ENCODE assay signal across 22 cellular contexts in genomic region chr16:85496145-85496544, GRCh38.
DNase-seq lines count a peak whose midpoint lies in the region; ATAC-seq, FAIRE-seq and TF ChIP-seq lines count a peak whose summit lies in the region.
"Had no signal": no experiment of that assay in that cellular context is flagged by ENCODE, and none has a peak within 500 bp of the region (broad histone marks: within the 10 kb centered on the region; RNA-seq: fewer than 3 reads in every experiment).

No MANE protein-coding gene starts in this region.

- no peak for TF ChIP-seq CTCF in H9 (conservative IDR thresholded peaks at IDR 0.05)
- TF ChIP-seq CTCF in kidney (IDR thresholded peaks at IDR 0.05; ENCODE audit: borderline replicate concordance, extremely low read depth, insufficient read depth): no peak
- TF ChIP-seq CTCF in neural progenitor cell (IDR thresholded peaks at IDR 0.05): no peak
- TF ChIP-seq CTCF in heart right ventricle (IDR thresholded peaks at IDR 0.05): no peak

- ATAC-seq in heart right ventricle (no peak), HG02852 (IDR thresholded peaks at IDR 0.05; ENCODE audit: unreplicated experiment) (no peak)
- ATAC-seq: A549, GM12878, GM23338 had no signal

- H4K5ac ChIP-seq in H9 (ENCODE audit: insufficient read length, low read depth, low read length): no peak overlapping the region

- DNase-seq in H9 (no peak), kidney (peak; percentile 54), neural progenitor cell (ENCODE audit: low spot score) (no peak), T1000 (lab: John Stamatoyannopoulos, UW) (no peak), heart right ventricle (no peak)
- DNase-seq: 8988T; ACHN; AML-193; BE2C; C1 segment of cervical spinal cord; CD4-positive, alpha-beta memory T cell; COR-L47; DMS153; DND-41; HFFc6 had no signal

- H3K4me1 Mint-ChIP-seq in H9 (peaks cover 14 to 22% of the 10 kb centered on the region in 2 experiments), neural progenitor cell (peaks cover 44% of the 10 kb centered on the region)
- H3K4me1 Mint-ChIP-seq: CD4-positive, alpha-beta memory T cell had no signal

- no peaks in the 10 kb centered on the region for H3K79me2 ChIP-seq in H9 (ENCODE audit: insufficient read depth, low read length)
- no peaks in the 10 kb centered on the region for H3K79me2 ChIP-seq in neural progenitor cell (ENCODE audit: low read depth)

- peak overlapping the region; percentile 41; the same call in 1 of the 2 replicates for H3K9ac ChIP-seq in BLaER1
- H3K9ac ChIP-seq in H9 (ENCODE audit: extremely low read depth, insufficient read length, low read length): no peak overlapping the region
- H3K9ac ChIP-seq in kidney (ENCODE audit: low read length in 2 of 2): no peak overlapping the region
- no peak overlapping the region for H3K9ac ChIP-seq in neural progenitor cell

- H3K4me3 ChIP-seq in BLaER1 (no peak overlapping the region), kidney (ENCODE audit: low read length in 2 of 2) (no peak overlapping the region), neural progenitor cell (no peak overlapping the region), heart right ventricle (no peak overlapping the region)
- H3K4me3 ChIP-seq: A549, GM12878, GM23338, HAP-1 had no signal

- 0 out of 2 replicates have a peak overlapping the region, but pooled peaks have one; percentile 13 for H3K27ac ChIP-seq in BLaER1
- H3K27ac ChIP-seq in H9 (ENCODE audit: insufficient read length, low read depth, low read length): no peak overlapping the region
- no peak overlapping the region for H3K27ac ChIP-seq in kidney (ENCODE audit: low read depth in 2 of 2, low read length in 2 of 2)
- H3K27ac ChIP-seq in neural progenitor cell: no peak overlapping the region
- H3K27ac ChIP-seq in heart right ventricle: no peak overlapping the region
- H3K27ac ChIP-seq: A549 had no signal

- H3K9me3 ChIP-seq in BLaER1 (no peaks in the 10 kb centered on the region), H9 (ENCODE audit: control insufficient read depth, low read depth, low read length) (no peaks in the 10 kb centered on the region), kidney (ENCODE audit: control insufficient read depth in 1 of 2, low read length in 2 of 2) (no peaks in the 10 kb centered on the region), neural progenitor cell (ENCODE audit: low read depth) (no peaks in the 10 kb centered on the region), heart right ventricle (no peaks in the 10 kb centered on the region)
- H3K9me3 ChIP-seq: A549, BE2C, HAP-1 had no signal

- H2BK20ac ChIP-seq in H9 (ENCODE audit: low read depth, low read length, poor library complexity, severe bottlenecking): no peak overlapping the region

- no CpG with 5 or more reads among the region's 28 CpGs for WGBS in H9 (ENCODE audit: extremely low coverage, insufficient read length, low lambda C conversion rate)
- 95% methylated on average over 28 of the region's 28 CpGs for WGBS in heart right ventricle, 2 donors

- H3K4me1 ChIP-seq in BLaER1: peaks cover 93% of the 10 kb centered on the region
- H3K4me1 ChIP-seq in H9 (ENCODE audit: insufficient read depth, low read length): no peaks in the 10 kb centered on the region; the same call in 1 of the 2 replicates
- peaks cover 13 to 18% of the 10 kb centered on the region in 2 donors for H3K4me1 ChIP-seq in kidney (ENCODE audit: control insufficient read depth in 1 of 2, insufficient read depth in 1 of 2, low read depth in 1 of 2, low read length in 2 of 2)
- peaks cover 14% of the 10 kb centered on the region for H3K4me1 ChIP-seq in neural progenitor cell
- peaks cover 6 to 22% (median 19%) of the 10 kb centered on the region in 9 donors for H3K4me1 ChIP-seq in heart right ventricle
- H3K4me1 ChIP-seq: HAP-1 had no signal

- H3K27ac Mint-ChIP-seq in H9: no peak overlapping the region
- H3K27ac Mint-ChIP-seq in neural progenitor cell: peak overlapping the region; percentile 50
- H3K27ac Mint-ChIP-seq: CD4-positive, alpha-beta memory T cell; GM23338; HFFc6 had no signal

- H3K23ac ChIP-seq in H9 (ENCODE audit: insufficient read length, low read depth, low read length): no peak overlapping the region

- H2AK5ac ChIP-seq in H9 (ENCODE audit: insufficient read length, low read length): no peak overlapping the region

- H3K9me3 Mint-ChIP-seq in H9: no peaks in the 10 kb centered on the region
- H3K9me3 Mint-ChIP-seq in neural progenitor cell: no peaks in the 10 kb centered on the region
- H3K9me3 Mint-ChIP-seq: CD4-positive, alpha-beta memory T cell; GM23338; HFFc6 had no signal

- H3K18ac ChIP-seq in H9 (ENCODE audit: insufficient read length, low read depth, low read length): no peak overlapping the region

- H3K36me3 Mint-ChIP-seq in H9 (ENCODE audit: insufficient read depth in 1 of 3, low read depth in 3 of 3) (peaks cover 0 to 2% (median 0%) of the 10 kb centered on the region in 3 experiments; a peak in 2 of 7 replicates), neural progenitor cell (no peaks in the 10 kb centered on the region)
- H3K36me3 Mint-ChIP-seq: CD4-positive, alpha-beta memory T cell had no signal

- intact Hi-C loops in kidney (cut with DNase I): no loop called here
- intact Hi-C loops in heart right ventricle (cut with DNase I): no loop called here

- H3K36me3 ChIP-seq in BLaER1 (no peaks in the 10 kb centered on the region), kidney (ENCODE audit: control insufficient read depth in 1 of 2, insufficient read depth in 2 of 2, low read length in 2 of 2) (no peaks in the 10 kb centered on the region), neural progenitor cell (no peaks in the 10 kb centered on the region), heart right ventricle (no peaks in the 10 kb centered on the region)
- H3K36me3 ChIP-seq: BE2C, HAP-1 had no signal

- H2BK15ac ChIP-seq in H9 (ENCODE audit: low read depth, low read length): no peak overlapping the region

- H2AFZ ChIP-seq in H9 (ENCODE audit: low read length) (no peak overlapping the region), neural progenitor cell (replicated peaks) (no peak overlapping the region)
- H2AFZ ChIP-seq: GM23338 had no signal

- no peak overlapping the region for H2BK120ac ChIP-seq in H9 (ENCODE audit: low read depth, low read length, poor library complexity, severe bottlenecking)

- no peaks in the 10 kb centered on the region for H3K27me3 ChIP-seq in BLaER1
- no peaks in the 10 kb centered on the region for H3K27me3 ChIP-seq in H9 (ENCODE audit: insufficient read depth, low read length)
- no peaks in the 10 kb centered on the region for H3K27me3 ChIP-seq in neural progenitor cell
- H3K27me3 ChIP-seq in heart right ventricle: no peaks in the 10 kb centered on the region
- H3K27me3 ChIP-seq: BE2C had no signal

- H3T11ph ChIP-seq in H9 (ENCODE audit: low read length): no peak overlapping the region

- H3K56ac ChIP-seq in H9 (ENCODE audit: insufficient read length, low read depth, low read length): no peak overlapping the region

- no peak for FAIRE-seq in kidney (lab: Jason Lieb, UNC)
- FAIRE-seq: A549, G401.6, GM12878 had no signal

- H2BK12ac ChIP-seq in H9 (ENCODE audit: insufficient read length, low read depth, low read length): no peak overlapping the region

- H3K4me2 ChIP-seq in BLaER1: peak overlapping the region; percentile 81
- H3K4me2 ChIP-seq in H9 (ENCODE audit: insufficient read depth, insufficient read length, low read length): no peak overlapping the region
- H3K4me2 ChIP-seq in neural progenitor cell: no peak overlapping the region
- H3K4me2 ChIP-seq: A549, GM23338 had no signal

- H3K4me3 Mint-ChIP-seq in H9 (no peak overlapping the region; a peak in 1 of 5 replicates), neural progenitor cell (no peak overlapping the region)
- H3K4me3 Mint-ChIP-seq: CD4-positive, alpha-beta memory T cell; GM23338; HFFc6 had no signal

- H3K23me2 ChIP-seq in H9 (ENCODE audit: insufficient read length, low read depth, low read length, poor library complexity, severe bottlenecking): peaks cover under 1% of the 10 kb centered on the region

- peak overlapping the region; percentile 17; the same call in 1 of the 2 replicates for H3K14ac ChIP-seq in H9 (ENCODE audit: insufficient read depth, low read length)

- peaks cover 7% of the 10 kb centered on the region for H3F3A ChIP-seq in neural progenitor cell (ENCODE audit: low read depth)

- peaks cover 5% of the 10 kb centered on the region for H3K27me3 Mint-ChIP-seq in H9 (ENCODE audit: low read depth)
- H3K27me3 Mint-ChIP-seq in neural progenitor cell (ENCODE audit: insufficient read depth, low read depth): peaks cover 9% of the 10 kb centered on the region
- H3K27me3 Mint-ChIP-seq: CD4-positive, alpha-beta memory T cell had no signal

- H4K20me1 ChIP-seq in BLaER1 (0 out of 2 replicates have a peak, but pooled peaks cover 11% of the 10 kb centered on the region), H9 (ENCODE audit: control insufficient read depth, insufficient read depth, insufficient read length) (no peaks in the 10 kb centered on the region), neural progenitor cell (ENCODE audit: low read depth) (no peaks in the 10 kb centered on the region)

- H4K8ac ChIP-seq in H9 (replicated peaks; ENCODE audit: insufficient read length, low read depth, low read length): no peak overlapping the region

- no peak overlapping the region for H3K4ac ChIP-seq in H9 (ENCODE audit: low read depth, low read length)

- no peak overlapping the region for H4K91ac ChIP-seq in H9 (ENCODE audit: insufficient read length, low read depth, low read length)

- no peaks in the 10 kb centered on the region for H3K79me1 ChIP-seq in H9 (ENCODE audit: insufficient read depth, low read depth, low read length, poor library complexity, severe bottlenecking)

- no peak overlapping the region for H2BK5ac ChIP-seq in H9 (ENCODE audit: insufficient read length, low read length)
